ENCODE assay signal across 19 cellular contexts in the genomic region with DNA sequence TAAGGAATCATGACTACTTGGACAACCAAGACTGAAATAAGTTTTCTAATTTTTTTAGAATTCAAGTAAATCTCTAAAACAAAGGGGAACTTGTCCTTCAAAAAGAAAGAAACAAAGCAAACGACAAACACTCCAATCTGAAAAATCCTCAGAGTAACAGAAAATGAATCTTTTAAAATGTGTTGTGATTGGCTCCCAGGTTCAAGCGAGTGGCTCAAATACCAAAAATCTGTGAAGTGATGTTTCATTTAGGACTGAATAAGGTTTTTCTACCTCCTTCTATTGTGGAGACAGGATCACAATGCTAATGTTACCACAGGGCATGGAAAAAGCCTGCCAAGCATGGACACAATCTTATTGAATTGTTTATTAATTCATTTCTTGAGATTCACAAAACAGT.
DNase-seq lines count a peak whose midpoint lies in the region; ATAC-seq and TF ChIP-seq lines count a peak whose summit lies in the region.
"Had no signal": no experiment of that assay in that cellular context is flagged by ENCODE, and none has a peak within 500 bp of the region (broad histone marks: within the 10 kb centered on the region; RNA-seq: fewer than 3 reads in every experiment).

No MANE protein-coding gene starts in this region.

- H3K9me3 ChIP-seq in H9 (ENCODE audit: control insufficient read depth, low read depth, low read length) (no peaks in the 10 kb centered on the region), neural cell (ENCODE audit: low read length) (no peaks in the 10 kb centered on the region), psoas muscle (no peaks in the 10 kb centered on the region)
- H3K9me3 ChIP-seq: HAP-1 had no signal

- no peak overlapping the region for H2BK120ac ChIP-seq in H9 (ENCODE audit: low read depth, low read length, poor library complexity, severe bottlenecking)

- no peak overlapping the region for H4K5ac ChIP-seq in H9 (ENCODE audit: insufficient read length, low read depth, low read length)

- H3K4me3 Mint-ChIP-seq in H9 (no peak overlapping the region), brain (peak overlapping the region in 4 of 5 experiments; percentile 79 to 84 (median 82))
- H3K4me3 Mint-ChIP-seq: B cell, CD14-positive monocyte had no signal

- H3K23me2 ChIP-seq in H9 (ENCODE audit: insufficient read length, low read depth, low read length, poor library complexity, severe bottlenecking) = no peaks in the 10 kb centered on the region

- H3K56ac ChIP-seq in H9 (ENCODE audit: insufficient read length, low read depth, low read length) = no peak overlapping the region

- H4K91ac ChIP-seq in H9 (ENCODE audit: insufficient read length, low read depth, low read length) = no peak overlapping the region

- H3K79me1 ChIP-seq in H9 (ENCODE audit: insufficient read depth, low read depth, low read length, poor library complexity, severe bottlenecking) = no peaks in the 10 kb centered on the region

- H3K79me2 ChIP-seq in H9 (ENCODE audit: insufficient read depth, low read length) = no peaks in the 10 kb centered on the region
- peaks cover 11% of the 10 kb centered on the region for H3K79me2 ChIP-seq in neural cell (replicated peaks; ENCODE audit: insufficient read depth, low read length)

- H3K4me2 ChIP-seq in H9 (ENCODE audit: insufficient read depth, insufficient read length, low read length) (no peak overlapping the region), neural cell (ENCODE audit: low read length) (no peak overlapping the region)
- H3K4me2 ChIP-seq: KMS-11 had no signal

- H3T11ph ChIP-seq in H9 (ENCODE audit: low read length) = no peak overlapping the region

- H3K4me1 ChIP-seq in H9 (ENCODE audit: insufficient read depth, low read length) (peaks cover 5% of the 10 kb centered on the region; the same call in 1 of the 2 replicates), psoas muscle (peaks cover 39% of the 10 kb centered on the region)
- H3K4me1 ChIP-seq: HAP-1 had no signal

- H3K23ac ChIP-seq in H9 (ENCODE audit: insufficient read length, low read depth, low read length) = no peak overlapping the region

- no peak overlapping the region for H3K14ac ChIP-seq in H9 (ENCODE audit: insufficient read depth, low read length)

- no peak overlapping the region for H3K18ac ChIP-seq in H9 (ENCODE audit: insufficient read length, low read depth, low read length)

- no peaks in the 10 kb centered on the region for H3K9me2 ChIP-seq in neural cell (ENCODE audit: insufficient read depth, low read length)

- H3K4me1 Mint-ChIP-seq in H9 = peaks cover 34 to 51% of the 10 kb centered on the region in 2 experiments
- peaks cover 63% of the 10 kb centered on the region for H3K4me1 Mint-ChIP-seq in brain
- H3K4me1 Mint-ChIP-seq: B cell had no signal

- H2AFZ ChIP-seq in H9 (ENCODE audit: low read length) (no peak overlapping the region), neural cell (ENCODE audit: low read depth, low read length) (no peak overlapping the region)

- no peak overlapping the region for H2BK12ac ChIP-seq in H9 (ENCODE audit: insufficient read length, low read depth, low read length)

- no peak for DNase-seq in H9
- DNase-seq in psoas muscle = no peak
- no peak for DNase-seq in NCI-H69 (lab: John Stamatoyannopoulos, UW)
- no peak for DNase-seq in NCI-H128 (lab: John Stamatoyannopoulos, UW; ENCODE audit: unreplicated experiment)
- DNase-seq: EL, IMR-90, NCI-H1092 treated with DMSO at 0.1 percent for 48 hours, NCI-H146, NCI-H2029, NCI-H226, NCI-H524 treated with DMSO at 0.1 percent for 48 hours had no signal

- H3F3A ChIP-seq in neural cell (ENCODE audit: insufficient read depth, low read length, poor library complexity, severe bottlenecking) = peaks cover 3% of the 10 kb centered on the region

- H3K36me3 ChIP-seq in neural cell (ENCODE audit: insufficient read depth, low read length) = no peaks in the 10 kb centered on the region
- H3K36me3 ChIP-seq in psoas muscle (ENCODE audit: insufficient read depth in 1 of 2, low read depth in 1 of 2) = no peaks in the 10 kb centered on the region
- H3K36me3 ChIP-seq: HAP-1 had no signal

- H3K4me3 ChIP-seq in neural cell (ENCODE audit: low read length) = peak overlapping the region; percentile 38
- no peak overlapping the region for H3K4me3 ChIP-seq in psoas muscle
- H3K4me3 ChIP-seq: HAP-1 had no signal

- no peak for TF ChIP-seq EP300 in neural cell (conservative IDR thresholded peaks at IDR 0.05; ENCODE audit: poor library complexity, severe bottlenecking)

- H4K8ac ChIP-seq in H9 (replicated peaks; ENCODE audit: insufficient read length, low read depth, low read length) = no peak overlapping the region

- intact Hi-C loops in psoas muscle (cut with DNase I) = no loop called here

- no peaks in the 10 kb centered on the region; a peak in 1 of 5 replicates for H3K9me3 Mint-ChIP-seq in H9
- H3K9me3 Mint-ChIP-seq in brain = peaks cover 0 to 5% (median 0%) of the 10 kb centered on the region in 5 experiments

- H3K36me3 Mint-ChIP-seq in H9 (ENCODE audit: insufficient read depth in 1 of 3, low read depth in 3 of 3) = no peaks in the 10 kb centered on the region
- H3K36me3 Mint-ChIP-seq in brain = peaks cover 3% of the 10 kb centered on the region
- H3K36me3 Mint-ChIP-seq: CD14-positive monocyte had no signal

- no peaks in the 10 kb centered on the region for H3K27me3 ChIP-seq in H9 (ENCODE audit: insufficient read depth, low read length)
- H3K27me3 ChIP-seq in neural cell (ENCODE audit: insufficient read depth, low read depth, low read length) = no peaks in the 10 kb centered on the region
- H3K27me3 ChIP-seq in psoas muscle (ENCODE audit: insufficient read depth in 3 of 3, low read length in 2 of 3) = no peaks in the 10 kb centered on the region

- TF ChIP-seq CTCF in H9 (conservative IDR thresholded peaks at IDR 0.05) = no peak
- no peak for TF ChIP-seq CTCF in brain (conservative IDR thresholded peaks at IDR 0.05)
- TF ChIP-seq CTCF in neural cell (IDR thresholded peaks at IDR 0.05; ENCODE audit: poor library complexity, severe bottlenecking) = no peak
- no peak for TF ChIP-seq CTCF in psoas muscle (IDR thresholded peaks at IDR 0.05)

- H3K27ac ChIP-seq in H9 (ENCODE audit: insufficient read length, low read depth, low read length) = no peak overlapping the region
- peak overlapping the region; percentile 45 for H3K27ac ChIP-seq in neural cell (ENCODE audit: low read length)
- peak overlapping the region; percentile 24 for H3K27ac ChIP-seq in psoas muscle
- H3K27ac ChIP-seq: KMS-11 had no signal

- H2AK5ac ChIP-seq in H9 (ENCODE audit: insufficient read length, low read length) = no peak overlapping the region

- WGBS in H9 (ENCODE audit: extremely low coverage, insufficient read length, low lambda C conversion rate) = no CpG with 5 or more reads among the region's 2 CpGs
- WGBS in psoas muscle, 3 donors = 70 to 87% (median 74%) methylated on average over 2 of the region's 2 CpGs

- TF ChIP-seq RAD21 in neural cell (conservative IDR thresholded peaks at IDR 0.05) = no peak

- no peak overlapping the region for H2BK5ac ChIP-seq in H9 (ENCODE audit: insufficient read length, low read length)

- H4K20me1 ChIP-seq in H9 (ENCODE audit: control insufficient read depth, insufficient read depth, insufficient read length) (no peaks in the 10 kb centered on the region), neural cell (ENCODE audit: insufficient read depth) (no peaks in the 10 kb centered on the region)

- peak overlapping the region; percentile 83 for H2BK20ac ChIP-seq in H9 (ENCODE audit: low read depth, low read length, poor library complexity, severe bottlenecking)

- no peak overlapping the region for H3K9ac ChIP-seq in H9 (ENCODE audit: extremely low read depth, insufficient read length, low read length)
- no peak overlapping the region for H3K9ac ChIP-seq in neural cell (ENCODE audit: low read length)
- H3K9ac ChIP-seq: KMS-11 had no signal

- no peak overlapping the region for H3K4ac ChIP-seq in H9 (ENCODE audit: low read depth, low read length)

- ATAC-seq in psoas muscle = no peak
- ATAC-seq in HG03469 (IDR thresholded peaks at IDR 0.05; ENCODE audit: unreplicated experiment) = no peak
- ATAC-seq: Right ventricle myocardium inferior had no signal

- H3K27ac Mint-ChIP-seq in H9 (no peak overlapping the region), brain (peak overlapping the region in 4 of 5 experiments; percentile 38 to 96 (median 84))
- H3K27ac Mint-ChIP-seq: B cell, CD14-positive monocyte had no signal

- H3K27me3 Mint-ChIP-seq in H9 (ENCODE audit: low read depth) (no peaks in the 10 kb centered on the region; the same call in 1 of the 2 replicates), brain (no peaks in the 10 kb centered on the region)
- H3K27me3 Mint-ChIP-seq: B cell had no signal

- H2BK15ac ChIP-seq in H9 (ENCODE audit: low read depth, low read length) = no peak overlapping the region

TF ChIP-seq in neural cell, 6 proteins besides CTCF, POLR2A, EP300 and RAD21:
- no peak for TF ChIP-seq MXI1 (conservative IDR thresholded peaks at IDR 0.05; ENCODE audit: poor library complexity, severe bottlenecking)

Comparison
In these comparisons a context has a peak if more than half of its experiments do, and no peak if none do; other contexts are left out.
1. H3K27ac Mint-ChIP-seq: peak in brain (4 of 5); none in H9 (0 of 3).
2. H3K4me3 Mint-ChIP-seq: peak in brain (4 of 5); none in H9 (0 of 2).